In the genomic region with DNA sequence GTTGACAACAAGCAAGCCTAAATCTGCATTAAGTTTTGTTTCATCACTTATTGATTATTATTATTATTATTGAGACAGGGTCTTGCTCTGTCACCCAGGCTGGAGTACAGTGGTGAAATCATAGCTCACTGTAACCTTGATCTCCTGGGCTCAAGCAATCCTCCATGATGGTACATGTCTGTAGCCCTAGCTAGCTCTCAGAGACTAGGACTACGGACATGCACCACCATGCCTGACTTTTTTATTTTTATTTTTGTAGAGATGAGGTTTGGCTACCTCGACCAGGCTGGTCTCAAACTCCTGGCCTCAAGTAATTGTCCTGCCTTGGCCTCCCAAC, we compare ENCODE assay signal across 14 cellular contexts. TPM values are rescaled to one million over a fixed set of nuclear protein-coding genes. Genes with fewer than 3 reads are reported as not detected.
DNase-seq lines count a peak whose midpoint lies in the region; ATAC-seq and TF ChIP-seq lines count a peak whose summit lies in the region.
"Had no signal": no experiment of that assay in that cellular context is flagged by ENCODE, and none has a peak within 500 bp of the region (broad histone marks: within the 10 kb centered on the region; RNA-seq: fewer than 3 reads in every experiment).

No MANE protein-coding gene starts in this region.

- no peak overlapping the region for H3K4me3 ChIP-seq in MM.1S (ENCODE audit: low read length)

- no peaks in the 10 kb centered on the region for H3K9me3 ChIP-seq in MM.1S (replicated peaks; ENCODE audit: insufficient read depth, low read length)

- H3K9ac ChIP-seq in MM.1S (ENCODE audit: low read length): no peak overlapping the region

- H3K79me2 ChIP-seq in MM.1S (ENCODE audit: low read length): no peaks in the 10 kb centered on the region

- peaks cover 39% of the 10 kb centered on the region for H3K4me1 ChIP-seq in MM.1S (ENCODE audit: low read length)

- no peaks in the 10 kb centered on the region for H3K9me2 ChIP-seq in MM.1S (replicated peaks; ENCODE audit: insufficient read depth, low read length)

- H3K27ac Mint-ChIP-seq in natural killer cell treated with Interleukin-12 subunit alpha and Interleukin-12 subunit beta and Interleukin-15 and Interleukin-18, amount 100 ng/mL, for 72 hours: no peak overlapping the region
- H3K27ac Mint-ChIP-seq: CD14-positive monocyte, immature natural killer cell had no signal

- ATAC-seq in GM18909 (IDR thresholded peaks at IDR 0.05; ENCODE audit: poor library complexity, unreplicated experiment): peak; percentile 25
- ATAC-seq in GM21526 (IDR thresholded peaks at IDR 0.05; ENCODE audit: low FRiP score, unreplicated experiment): peak; percentile 19
- peak; percentile 25 for ATAC-seq in HG03039 (IDR thresholded peaks at IDR 0.05; ENCODE audit: unreplicated experiment)
- no peak for ATAC-seq in activated T-cell treated with anti-CD3 and anti-CD28 coated beads, Interleukin-2, amount 50 U/mL, for 4 hours
- no peak for ATAC-seq in natural killer cell treated with Interleukin-12 subunit alpha and Interleukin-12 subunit beta and Interleukin-15 and Interleukin-18, amount 100 ng/mL, for 72 hours
- ATAC-seq: HepG2 had no signal

- DNase-seq in MM.1S: no peak
- no peak for DNase-seq in COLO668 (lab: John Stamatoyannopoulos, UW; ENCODE audit: unreplicated experiment)
- no peak for DNase-seq in SKM-1 treated with dmso at 0.1 percent for 144 hours (lab: John Stamatoyannopoulos, UW; ENCODE audit: unreplicated experiment)
- no peak for DNase-seq in activated T-cell treated with anti-CD3 and anti-CD28 coated beads, Interleukin-2, amount 50 U/mL, for 4 hours
- no peak for DNase-seq in natural killer cell treated with Interleukin-12 subunit alpha and Interleukin-12 subunit beta and Interleukin-15 and Interleukin-18, amount 100 ng/mL, for 72 hours (ENCODE audit: low spot score)
- DNase-seq: immature natural killer cell, NCI-H1417 treated with DMSO at 0.1 percent for 48 hours, occipital lobe had no signal

- no peak overlapping the region for H2AFZ ChIP-seq in MM.1S (ENCODE audit: low read length)

- no peaks in the 10 kb centered on the region for H3K27me3 ChIP-seq in MM.1S (replicated peaks; ENCODE audit: insufficient read depth, low read length)

- no peak overlapping the region for H3K4me3 Mint-ChIP-seq in activated T-cell treated with anti-CD3 and anti-CD28 coated beads, Interleukin-2, amount 50 U/mL, for 4 hours
- H3K4me3 Mint-ChIP-seq in natural killer cell treated with Interleukin-12 subunit alpha and Interleukin-12 subunit beta and Interleukin-15 and Interleukin-18, amount 100 ng/mL, for 72 hours: no peak overlapping the region
- H3K4me3 Mint-ChIP-seq: activated naive CD4-positive, alpha-beta T cell treated with anti-CD3 and anti-CD28 coated beads for 36 hours; CD14-positive monocyte; immature natural killer cell had no signal

- peak overlapping the region; percentile 18; the same call in 1 of the 2 replicates for H3K4me2 ChIP-seq in MM.1S (ENCODE audit: low read depth, low read length)

- no peaks in the 10 kb centered on the region for H3K36me3 Mint-ChIP-seq in activated T-cell treated with anti-CD3 and anti-CD28 coated beads, Interleukin-2, amount 50 U/mL, for 4 hours (ENCODE audit: insufficient read depth)
- no peaks in the 10 kb centered on the region for H3K36me3 Mint-ChIP-seq in natural killer cell treated with Interleukin-12 subunit alpha and Interleukin-12 subunit beta and Interleukin-15 and Interleukin-18, amount 100 ng/mL, for 72 hours
- H3K36me3 Mint-ChIP-seq: CD14-positive monocyte had no signal

- H3K9me3 Mint-ChIP-seq in activated T-cell treated with anti-CD3 and anti-CD28 coated beads, Interleukin-2, amount 50 U/mL, for 4 hours: peaks cover 7% of the 10 kb centered on the region
- no peaks in the 10 kb centered on the region for H3K9me3 Mint-ChIP-seq in natural killer cell treated with Interleukin-12 subunit alpha and Interleukin-12 subunit beta and Interleukin-15 and Interleukin-18, amount 100 ng/mL, for 72 hours

- peaks cover 10% of the 10 kb centered on the region for H3F3A ChIP-seq in MM.1S (ENCODE audit: insufficient read depth, low read length)

- H3K27ac ChIP-seq in MM.1S (ENCODE audit: low read length): peak overlapping the region; percentile 39; the same call in 1 of the 2 replicates

- H3K4me1 Mint-ChIP-seq in activated T-cell treated with anti-CD3 and anti-CD28 coated beads, Interleukin-2, amount 50 U/mL, for 4 hours (ENCODE audit: low read depth): peaks cover 9% of the 10 kb centered on the region
- H3K4me1 Mint-ChIP-seq in natural killer cell treated with Interleukin-12 subunit alpha and Interleukin-12 subunit beta and Interleukin-15 and Interleukin-18, amount 100 ng/mL, for 72 hours (ENCODE audit: low read depth in 2 of 2): no peaks in the 10 kb centered on the region
- H3K4me1 Mint-ChIP-seq: CD14-positive monocyte, immature natural killer cell had no signal

- no peaks in the 10 kb centered on the region for H3K36me3 ChIP-seq in MM.1S (replicated peaks; ENCODE audit: insufficient read depth, low read length)

- H3K27me3 Mint-ChIP-seq in activated T-cell treated with anti-CD3 and anti-CD28 coated beads, Interleukin-2, amount 50 U/mL, for 4 hours (ENCODE audit: low read depth): no peaks in the 10 kb centered on the region
- no peaks in the 10 kb centered on the region for H3K27me3 Mint-ChIP-seq in natural killer cell treated with Interleukin-12 subunit alpha and Interleukin-12 subunit beta and Interleukin-15 and Interleukin-18, amount 100 ng/mL, for 72 hours

- TF ChIP-seq CTCF in MM.1S (IDR thresholded peaks at IDR 0.05; ENCODE audit: low read length): no peak

- H4K20me1 ChIP-seq in MM.1S (ENCODE audit: insufficient read depth, low read length): no peaks in the 10 kb centered on the region

RNA-seq across cellular contexts. Expression of gene STK38L, which starts 35.7 kb away (rescaled TPM):
- total RNA-seq in activated T-cell treated with anti-CD3 and anti-CD28 coated beads, Interleukin-2, amount 50 U/mL, for 4 hours: 10 to 100 TPM; 20.0 to 22.4 (median 22.3) TPM
- 10 to 100 TPM; 13.7 to 14.5 TPM for total RNA-seq in natural killer cell treated with Interleukin-12 subunit alpha and Interleukin-12 subunit beta and Interleukin-15 and Interleukin-18, amount 100 ng/mL, for 72 hours

Comparison
In these comparisons a context has a peak if more than half of its experiments do, and no peak if none do; other contexts are left out.
1. ATAC-seq: peak in GM18909 (single experiment), GM21526 (single experiment) and HG03039 (single experiment); none in activated T-cell treated with anti-CD3 and anti-CD28 coated beads, Interleukin-2, amount 50 U/mL, for 4 hours (0 of 2) and natural killer cell treated with Interleukin-12 subunit alpha and Interleukin-12 subunit beta and Interleukin-15 and Interleukin-18, amount 100 ng/mL, for 72 hours (0 of 2).